ENCODE assay signal across 28 cellular contexts in the genomic region with DNA sequence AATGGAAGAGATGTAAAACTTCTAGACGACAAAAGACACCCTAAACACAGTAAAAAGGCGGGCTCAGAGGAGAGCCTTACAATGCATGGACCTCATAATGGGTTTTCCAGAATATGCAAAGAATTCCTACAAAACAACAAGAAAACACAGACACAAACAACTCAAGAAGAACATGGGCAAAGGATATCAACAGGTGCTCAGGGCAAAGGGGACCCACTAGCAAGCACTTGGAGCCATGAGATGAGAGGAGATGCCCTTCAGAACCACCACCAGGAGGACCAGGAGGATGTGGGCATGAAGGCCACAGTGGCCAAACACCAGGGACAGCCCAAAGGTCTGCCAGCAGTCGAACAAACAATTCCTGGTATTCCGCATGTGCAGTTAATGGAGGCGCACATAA. TPM values are rescaled to one million over a fixed set of nuclear protein-coding genes. Genes with fewer than 3 reads are reported as not detected.
"Had no signal": no experiment of that assay in that cellular context is flagged by ENCODE, and none has a peak within 500 bp of the region (broad histone marks: within the 10 kb centered on the region; RNA-seq: fewer than 3 reads in every experiment).

No MANE protein-coding gene starts in this region.

- H3K36me3 Mint-ChIP-seq: immature natural killer cell; naive thymus-derived CD8-positive, alpha-beta T cell; stimulated activated memory B cell treated with anti-CD40 and anti-IgM and Interleukin-4, amounts not matched to agents 10 μg/mL and 1 μg/mL and 100 μg/mL, for 72 hours; type B pancreatic cell had no signal

- H3K36me3 ChIP-seq: left lung, lower lobe of right lung, neural progenitor cell, ovary, right atrium auricular region, right lobe of liver, tibial nerve, uterus had no signal

- DNase-seq: hypothalamus; immature natural killer cell; kidney; left colon; left lung; lower lobe of right lung; mammary epithelial cell; mesenchymal stem cell; naive thymus-derived CD8-positive, alpha-beta T cell; ovary; right lobe of liver; stimulated activated CD4-positive, alpha-beta T cell treated with anti-CD3 and anti-CD28 coated beads, Interleukin-1b, Interleukin-23, amount 100 ng/mL, for 48 hours; stimulated activated CD4-positive, alpha-beta T cell treated with anti-CD3 and anti-CD28 coated beads, Interleukin-2, amount 100 ng/mL, for 48 hours; stimulated activated CD4-positive, alpha-beta T cell treated with anti-CD3 and anti-CD28 coated beads, Interleukin-4, amount 100 ng/mL, for 4 hours; stimulated activated CD8-positive, alpha-beta memory T cell treated with anti-CD3 and anti-CD28 coated beads, Interleukin-4, amount 100 ng/mL, for 48 hours; stimulated activated naive CD4-positive, alpha-beta T cell treated with Interleukin-2 at 50 U/mL for 16 hours; stimulated activated naive CD8-positive, alpha-beta T cell treated with anti-CD3 and anti-CD28 coated beads, Interleukin-15, amount 100 ng/mL, for 72 hours; substantia nigra; uterus had no signal

- H2AFZ ChIP-seq: neural progenitor cell had no signal

- ATAC-seq: left colon; left lung; lower lobe of right lung; naive thymus-derived CD8-positive, alpha-beta T cell; right lobe of liver; stimulated activated memory B cell treated with anti-CD40 and anti-IgM and Interleukin-4, amounts not matched to agents 10 μg/mL and 1 μg/mL and 100 μg/mL, for 72 hours; stimulated activated naive CD8-positive, alpha-beta T cell treated with anti-CD3 and anti-CD28 coated beads, Interleukin-15, amount 100 ng/mL, for 72 hours had no signal

- H3K27ac Mint-ChIP-seq: nephron; neural progenitor cell; progenitor cell of endocrine pancreas; stimulated activated memory B cell treated with anti-CD40 and anti-IgM and Interleukin-4, amounts not matched to agents 10 μg/mL and 1 μg/mL and 100 μg/mL, for 72 hours; stimulated activated naive CD8-positive, alpha-beta T cell treated with anti-CD3 and anti-CD28 coated beads, Interleukin-15, amount 100 ng/mL, for 72 hours; type B pancreatic cell had no signal

- H3K4me3 ChIP-seq: left lung, lower lobe of right lung, neural progenitor cell, ovary, right atrium auricular region, right lobe of liver, smooth muscle cell, tibial nerve, uterus had no signal

- H3K4me3 Mint-ChIP-seq: immature natural killer cell; naive thymus-derived CD8-positive, alpha-beta T cell; nephron; stimulated activated memory B cell treated with anti-CD40 and anti-IgM and Interleukin-4, amounts not matched to agents 10 μg/mL and 1 μg/mL and 100 μg/mL, for 72 hours; stimulated activated naive CD8-positive, alpha-beta T cell treated with anti-CD3 and anti-CD28 coated beads, Interleukin-15, amount 100 ng/mL, for 72 hours; type B pancreatic cell had no signal

- H3K9me3 Mint-ChIP-seq: immature natural killer cell; naive thymus-derived CD8-positive, alpha-beta T cell; stimulated activated memory B cell treated with anti-CD40 and anti-IgM and Interleukin-4, amounts not matched to agents 10 μg/mL and 1 μg/mL and 100 μg/mL, for 72 hours; stimulated activated naive CD8-positive, alpha-beta T cell treated with anti-CD3 and anti-CD28 coated beads, Interleukin-15, amount 100 ng/mL, for 72 hours had no signal

- H3K27me3 Mint-ChIP-seq: naive thymus-derived CD8-positive, alpha-beta T cell had no signal

- H3K9ac ChIP-seq: neural progenitor cell had no signal

- H3K4me2 ChIP-seq: smooth muscle cell had no signal

- H3K27ac ChIP-seq: left lung, lower lobe of right lung, neural progenitor cell, ovary, right atrium auricular region, right lobe of liver, tibial nerve, uterus had no signal

- H3K9me3 ChIP-seq: left lung, lower lobe of right lung, ovary, right atrium auricular region, right lobe of liver, tibial nerve, uterus had no signal

- H3K27me3 ChIP-seq: neural progenitor cell, ovary, right atrium auricular region, right lobe of liver, tibial nerve, uterus had no signal

RNA-seq across cellular contexts. Expression of gene SRPK3, which starts 32.3 kb away (rescaled TPM):
- total RNA-seq: lower lobe of right lung; naive thymus-derived CD8-positive, alpha-beta T cell; progenitor cell of endocrine pancreas; right lobe of liver; smooth muscle cell had no signal
- polyA plus RNA-seq: immature natural killer cell; liver; naive thymus-derived CD8-positive, alpha-beta T cell had no signal

RNA-seq across cellular contexts. Expression of gene PLXNB3, which starts 49.1 kb away (rescaled TPM):
- polyA plus RNA-seq: immature natural killer cell; naive thymus-derived CD8-positive, alpha-beta T cell had no signal
